Comparison of ENCODE assay signal across 32 cellular contexts in genomic region chr6:456887-457286, GRCh38.
"Had no signal": no experiment of that assay in that cellular context is flagged by ENCODE, and none has a peak within 500 bp of the region (broad histone marks: within the 10 kb centered on the region; RNA-seq: fewer than 3 reads in every experiment).

No MANE protein-coding gene starts in this region.

- ATAC-seq: activated CD4-positive, alpha-beta T cell treated with anti-CD3 and anti-CD28 coated beads for 36 hours; activated CD8-positive, alpha-beta memory T cell treated with anti-CD3 and anti-CD28 coated beads, Interleukin-2, amount 10 ng/mL, durations not matched to agents 7 days and 5 days; activated CD8-positive, alpha-beta T cell treated with anti-CD3 and anti-CD28 coated beads, Interleukin-2, amount 10 ng/mL, durations not matched to agents 7 days and 5 days; body of pancreas; gastroesophageal sphincter; heart right ventricle; T-helper 17 cell had no signal

- H3K9me3 ChIP-seq: body of pancreas, esophagus squamous epithelium, gastroesophageal sphincter had no signal

- H3K27ac Mint-ChIP-seq: activated CD4-positive, alpha-beta memory T cell treated with anti-CD3 and anti-CD28 coated beads for 36 hours; activated CD4-positive, alpha-beta T cell treated with anti-CD3 and anti-CD28 coated beads for 36 hours; activated CD4-positive, alpha-beta T cell treated with anti-CD3 and anti-CD28 coated beads, Interleukin-2, amount 10 ng/mL, durations not matched to agents 24 days and 14 days; activated CD8-positive, alpha-beta memory T cell treated with anti-CD3 and anti-CD28 coated beads, Interleukin-2, amount 10 ng/mL, durations not matched to agents 7 days and 5 days; activated CD8-positive, alpha-beta T cell treated with anti-CD3 and anti-CD28 coated beads, Interleukin-2, amount 10 ng/mL, durations not matched to agents 7 days and 5 days; activated naive CD4-positive, alpha-beta T cell treated with anti-CD3 and anti-CD28 coated beads for 36 hours; activated naive CD8-positive, alpha-beta T cell treated with anti-CD3 and anti-CD28 coated beads for 36 hours; activated T-helper 2 cell treated with anti-CD3 and anti-CD28 coated beads, Interferon-gamma antibody, Interleukin-2, Interleukin-4, amounts not matched to agents 10 μg/mL and 5 μg/mL and 100 μg/mL, durations not matched to agents 14 hours and 24 hours and 36 hours; T-helper 17 cell; T-helper 2 cell treated with Interferon-gamma antibody and Interleukin-4, amounts not matched to agents 5 μg/mL and 100 μg/mL, for 36 hours had no signal

- H3K4me3 ChIP-seq: body of pancreas, esophagus squamous epithelium, gastroesophageal sphincter, heart right ventricle had no signal

- FAIRE-seq: colon, endometrium, endothelial cell of umbilical vein had no signal

- H3K4me3 Mint-ChIP-seq: activated CD4-positive, alpha-beta memory T cell treated with anti-CD3 and anti-CD28 coated beads for 36 hours; activated CD4-positive, alpha-beta T cell treated with anti-CD3 and anti-CD28 coated beads for 36 hours; activated CD4-positive, alpha-beta T cell treated with anti-CD3 and anti-CD28 coated beads, Interleukin-2, amount 10 ng/mL, durations not matched to agents 24 days and 14 days; activated CD8-positive, alpha-beta memory T cell treated with anti-CD3 and anti-CD28 coated beads, Interleukin-2, amount 10 ng/mL, durations not matched to agents 7 days and 5 days; activated CD8-positive, alpha-beta T cell treated with anti-CD3 and anti-CD28 coated beads, Interleukin-2, amount 10 ng/mL, durations not matched to agents 7 days and 5 days; activated naive CD4-positive, alpha-beta T cell treated with anti-CD3 and anti-CD28 coated beads for 36 hours; activated naive CD8-positive, alpha-beta T cell treated with anti-CD3 and anti-CD28 coated beads for 36 hours; activated T-helper 1 cell treated with anti-CD3 and anti-CD28 coated beads, Interleukin-12 subunit alpha, Interleukin-12 subunit beta, Interleukin-2, Interleukin-4 antibody, amounts not matched to agents 30 ng/mL and 10 ng/mL and 1 ng/mL, durations not matched to agents 14 hours and 24 hours and 36 hours; T-helper 17 cell; T-helper 2 cell treated with Interferon-gamma antibody and Interleukin-4, amounts not matched to agents 5 μg/mL and 100 μg/mL, for 36 hours had no signal

- H3K27ac ChIP-seq: body of pancreas, epithelial cell of prostate, esophagus squamous epithelium, gastroesophageal sphincter, heart right ventricle, WERI-Rb-1 had no signal

- H3K27me3 ChIP-seq: body of pancreas, esophagus squamous epithelium had no signal

- H3K36me3 ChIP-seq: esophagus squamous epithelium, gastroesophageal sphincter, heart right ventricle, WERI-Rb-1 had no signal

- H3K27me3 Mint-ChIP-seq: activated CD4-positive, alpha-beta memory T cell treated with anti-CD3 and anti-CD28 coated beads for 36 hours; activated CD4-positive, alpha-beta T cell treated with anti-CD3 and anti-CD28 coated beads for 36 hours; activated CD4-positive, alpha-beta T cell treated with anti-CD3 and anti-CD28 coated beads, Interleukin-2, amount 10 ng/mL, durations not matched to agents 24 days and 14 days; activated naive CD8-positive, alpha-beta T cell treated with anti-CD3 and anti-CD28 coated beads for 36 hours; T-helper 17 cell had no signal

- H3K4me1 ChIP-seq: body of pancreas, heart right ventricle had no signal

- DNase-seq: activated CD4-positive, alpha-beta memory T cell treated with anti-CD3 and anti-CD28 coated beads for 36 hours; activated CD4-positive, alpha-beta T cell treated with anti-CD3 and anti-CD28 coated beads for 36 hours; activated CD4-positive, CD25-positive, alpha-beta regulatory T cell; activated CD4-positive, CD25-positive, alpha-beta regulatory T cell treated with anti-CD3 and anti-CD28 coated beads, Interleukin-2, amount 50 U/mL, for 72 hours; activated CD8-positive, alpha-beta memory T cell treated with anti-CD3 and anti-CD28 coated beads, Interleukin-2, amount 10 ng/mL, durations not matched to agents 7 days and 5 days; activated CD8-positive, alpha-beta memory T cell treated with anti-CD3 and anti-CD28 coated beads, Interleukin-2, amount 50 U/mL, for 4 hours; activated CD8-positive, alpha-beta T cell treated with anti-CD3 and anti-CD28 coated beads, Interleukin-2, amount 10 ng/mL, durations not matched to agents 7 days and 5 days; activated effector memory CD4-positive, alpha-beta T cell treated with anti-CD3 and anti-CD28 coated beads, Interleukin-2, amount 50 U/mL, for 16 hours; activated naive CD4-positive, alpha-beta T cell treated with anti-CD3 and anti-CD28 coated beads for 36 hours; activated naive CD8-positive, alpha-beta T cell treated with anti-CD3 and anti-CD28 coated beads for 36 hours; activated T-cell treated with anti-CD3 and anti-CD28 coated beads, Interleukin-2, amount 50 U/mL, for 1 hour; body of pancreas; caudate nucleus; cortex of kidney; dermis blood vessel endothelial cell; effector CD8-positive, alpha-beta T cell; esophagus squamous epithelium; foreskin melanocyte; heart right ventricle; T-helper 1 cell; T-helper 17 cell; T1000; WERI-Rb-1 had no signal
